12 cellular contexts compared by ENCODE assay signal in genomic region chr15:38560456-38560926, GRCh38. TPM values are rescaled to one million over a fixed set of nuclear protein-coding genes. Genes with fewer than 3 reads are reported as not detected.
A peak's percentile ranks its signal among the peaks of the same experiment; 100 is the strongest.
DNase-seq lines count a peak whose midpoint lies in the region; ATAC-seq and TF ChIP-seq lines count a peak whose summit lies in the region.
"Had no signal": no experiment of that assay in that cellular context is flagged by ENCODE, and none has a peak within 500 bp of the region (broad histone marks: within the 10 kb centered on the region; RNA-seq: fewer than 3 reads in every experiment).

No MANE protein-coding gene starts in this region.

- no peak for TF ChIP-seq CTCF in CD4-positive, alpha-beta T cell (IDR thresholded peaks at IDR 0.05)
- TF ChIP-seq CTCF in left ventricle myocardium inferior (IDR thresholded peaks at IDR 0.05; ENCODE audit: borderline replicate concordance): no peak

- H3K4me1 Mint-ChIP-seq in CD4-positive, alpha-beta T cell (ENCODE audit: low read depth): peaks cover 92% of the 10 kb centered on the region
- H3K4me1 Mint-ChIP-seq in activated naive CD4-positive, alpha-beta T cell treated with anti-CD3 and anti-CD28 coated beads, Interleukin-2, amount 50 U/mL, for 24 hours: peaks cover 87% of the 10 kb centered on the region

- H3K27ac ChIP-seq in CD4-positive, alpha-beta T cell (ENCODE audit: low read depth, low read length): peak overlapping the region; percentile 51
- no peak overlapping the region for H3K27ac ChIP-seq in left ventricle myocardium inferior (replicated peaks)
- H3K27ac ChIP-seq: epithelial cell of prostate had no signal

- peak in 1 of 10 experiments; percentile 25 for DNase-seq in CD4-positive, alpha-beta T cell
- DNase-seq in NCI-H774 (lab: John Stamatoyannopoulos, UW): no peak
- no peak for DNase-seq in GM19240 (ENCODE audit: insufficient read length, low spot score)
- no peak for DNase-seq in left ventricle myocardium inferior
- DNase-seq in effector CD4-positive, alpha-beta T cell: no peak
- DNase-seq: anterior cingulate cortex had no signal

- no peaks in the 10 kb centered on the region for H3K9me3 Mint-ChIP-seq in CD4-positive, alpha-beta T cell
- no peaks in the 10 kb centered on the region for H3K9me3 Mint-ChIP-seq in activated naive CD4-positive, alpha-beta T cell treated with anti-CD3 and anti-CD28 coated beads, Interleukin-2, amount 50 U/mL, for 24 hours

- H3K36me3 ChIP-seq in left ventricle myocardium inferior: no peaks in the 10 kb centered on the region
- H3K36me3 ChIP-seq: BE2C had no signal

- no peaks in the 10 kb centered on the region for H3K27me3 ChIP-seq in CD4-positive, alpha-beta T cell (ENCODE audit: control insufficient read depth, insufficient read depth, low read length)
- peaks cover 83% of the 10 kb centered on the region for H3K27me3 ChIP-seq in left ventricle myocardium inferior (ENCODE audit: low read depth)

- H3K4me3 ChIP-seq in left ventricle myocardium inferior: no peak overlapping the region
- H3K4me3 ChIP-seq: skin epidermis had no signal

- peak overlapping the region; percentile 93 for H3K27ac Mint-ChIP-seq in CD4-positive, alpha-beta T cell
- H3K27ac Mint-ChIP-seq in activated naive CD4-positive, alpha-beta T cell treated with anti-CD3 and anti-CD28 coated beads, Interleukin-2, amount 50 U/mL, for 24 hours: peak overlapping the region; percentile 98

- no peaks in the 10 kb centered on the region for H3K27me3 Mint-ChIP-seq in CD4-positive, alpha-beta T cell
- H3K27me3 Mint-ChIP-seq in activated naive CD4-positive, alpha-beta T cell treated with anti-CD3 and anti-CD28 coated beads, Interleukin-2, amount 50 U/mL, for 24 hours: no peaks in the 10 kb centered on the region

- H3K9me3 ChIP-seq in CD4-positive, alpha-beta T cell (ENCODE audit: control insufficient read depth, low read length): no peaks in the 10 kb centered on the region
- H3K9me3 ChIP-seq in left ventricle myocardium inferior (replicated peaks): no peaks in the 10 kb centered on the region
- H3K9me3 ChIP-seq: BE2C had no signal

- POLR2A ChIA-PET in CD4-positive, alpha-beta T cell (lab: Charles Lee): interaction anchor here (0.8 to 9.3 kb wide), 9 partner anchors 9 to 135 kb away, joined by 3 to 277 read pairs (median 5); no protein-coding TSS in a partner anchor

- peak overlapping the region; percentile 98 for H3K4me3 Mint-ChIP-seq in CD4-positive, alpha-beta T cell
- H3K4me3 Mint-ChIP-seq in activated naive CD4-positive, alpha-beta T cell treated with anti-CD3 and anti-CD28 coated beads, Interleukin-2, amount 50 U/mL, for 24 hours: peak overlapping the region; percentile 96

- intact Hi-C loops in CD4-positive, alpha-beta T cell (cut with DNase I, micrococcal nuclease): loop anchor here in 1 of 2 experiments (5.0 kb wide), 2 partner anchors 33 to 88 kb away; no protein-coding TSS in a partner anchor
- intact Hi-C loops in left ventricle myocardium inferior (cut with micrococcal nuclease): loop anchor here (10.0 kb wide), 1 partner anchor 124 kb away; no protein-coding TSS in a partner anchor

- H3K36me3 Mint-ChIP-seq in CD4-positive, alpha-beta T cell (ENCODE audit: low read depth): peaks cover 85% of the 10 kb centered on the region
- peaks cover 22% of the 10 kb centered on the region for H3K36me3 Mint-ChIP-seq in activated naive CD4-positive, alpha-beta T cell treated with anti-CD3 and anti-CD28 coated beads, Interleukin-2, amount 50 U/mL, for 24 hours

- peak; percentile 19 for ATAC-seq in CD4-positive, alpha-beta T cell (ENCODE audit: poor library complexity)
- peak; percentile 37 for ATAC-seq in GM18519 (IDR thresholded peaks at IDR 0.05; ENCODE audit: low FRiP score, unreplicated experiment)
- ATAC-seq in HG03342 (IDR thresholded peaks at IDR 0.05; ENCODE audit: unreplicated experiment): peak; percentile 30

- CTCF ChIA-PET in CD4-positive, alpha-beta T cell (lab: Charles Lee): interaction anchor here (1.3 to 7.3 kb wide), 3 partner anchors 111 to 139 kb away, joined by 3 to 247 read pairs (median 7); no protein-coding TSS in a partner anchor

- H3K4me1 ChIP-seq in left ventricle myocardium inferior: peaks cover 14% of the 10 kb centered on the region
- H3K4me1 ChIP-seq: BE2C had no signal

RNA-seq across cellular contexts. Expression of gene RASGRP1, which starts 4.1 kb away (rescaled TPM):
- 10 to 100 TPM; 66.6 to 69.7 TPM for total RNA-seq in CD4-positive, alpha-beta T cell
- total RNA-seq in left ventricle myocardium inferior: 0.44 TPM

Comparison
In these comparisons a context has a peak if more than half of its experiments do, and no peak if none do; other contexts are left out.
1. RNA of gene RASGRP1, which starts 4.1 kb away (total RNA-seq): 66.6 to 69.7 TPM in CD4-positive, alpha-beta T cell; 0.44 TPM in left ventricle myocardium inferior (single experiment); every median in the first group is over 10 times any median in the second.
2. Peak in every context shown above with its lines, with median percentiles within 50 percentile points of each other: ATAC-seq.